Comparison of ENCODE assay signal across 8 cellular contexts in the genomic region with DNA sequence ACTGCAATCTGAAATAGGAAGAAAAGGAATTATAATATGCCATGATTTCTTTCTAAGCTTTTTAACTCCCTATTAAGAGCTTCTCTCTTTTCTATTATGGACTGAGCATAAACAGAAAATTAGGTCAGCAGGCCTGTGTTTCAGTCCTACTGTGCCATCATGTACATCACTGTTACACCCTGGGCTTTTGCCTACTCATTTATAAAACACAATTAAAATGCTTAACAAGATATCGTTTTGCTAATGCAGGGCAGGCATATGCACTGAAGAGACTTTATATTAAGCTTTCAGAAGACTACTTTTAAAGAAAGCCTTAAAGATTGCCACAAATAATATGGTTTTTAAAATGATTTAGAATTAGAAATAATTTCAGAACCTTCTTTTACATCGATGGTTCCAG. TPM values are rescaled to one million over a fixed set of nuclear protein-coding genes. Genes with fewer than 3 reads are reported as not detected.
DNase-seq lines count a peak whose midpoint lies in the region; ATAC-seq and TF ChIP-seq lines count a peak whose summit lies in the region.

No MANE protein-coding gene starts in this region.

- peak overlapping the region in 3 of 8 donors; percentile 5 to 99 (median 98) for H3K4me3 Mint-ChIP-seq in CD4-positive, alpha-beta memory T cell
- peak overlapping the region; percentile 98 for H3K4me3 Mint-ChIP-seq in neural progenitor cell

- CTCF ChIA-PET in CD4-positive, alpha-beta memory T cell (lab: Charles Lee; ENCODE audit: partially characterized antibody) = interaction anchor here (0.7 to 5.2 kb wide), 16 partner anchors 9 to 266 kb away, joined by 3 to 37 read pairs (median 4); a partner anchor contains a TSS

- no peaks in the 10 kb centered on the region for H3K9me3 ChIP-seq in CD4-positive, alpha-beta memory T cell (ENCODE audit: control insufficient read depth in 1 of 2, low read length in 2 of 2)
- H3K9me3 ChIP-seq in effector memory CD4-positive, alpha-beta T cell (ENCODE audit: control insufficient read depth, low read length) = no peaks in the 10 kb centered on the region
- H3K9me3 ChIP-seq in neural progenitor cell (ENCODE audit: low read depth) = no peaks in the 10 kb centered on the region

- no peaks in the 10 kb centered on the region for H4K20me1 ChIP-seq in neural progenitor cell (ENCODE audit: low read depth)

- H3K79me2 ChIP-seq in neural progenitor cell (ENCODE audit: low read depth) = peaks cover 13% of the 10 kb centered on the region

- H3K4me2 ChIP-seq in neural progenitor cell = peak overlapping the region; percentile 77

- H2AFZ ChIP-seq in neural progenitor cell (replicated peaks) = peak overlapping the region; percentile 91

- ATAC-seq in GM21619 (IDR thresholded peaks at IDR 0.05; ENCODE audit: unreplicated experiment) (no peak), GM19023 (IDR thresholded peaks at IDR 0.05; ENCODE audit: unreplicated experiment) (no peak)

- no peaks in the 10 kb centered on the region for H3K27me3 Mint-ChIP-seq in CD4-positive, alpha-beta memory T cell
- H3K27me3 Mint-ChIP-seq in neural progenitor cell (ENCODE audit: insufficient read depth, low read depth) = peaks cover 7% of the 10 kb centered on the region

- no peak for TF ChIP-seq CTCF in NB4 (IDR thresholded peaks at IDR 0.05; ENCODE audit: low read depth, low read length)
- TF ChIP-seq CTCF in neural progenitor cell (IDR thresholded peaks at IDR 0.05) = no peak

- peak overlapping the region; percentile 75 for H3K27ac ChIP-seq in CD4-positive, alpha-beta memory T cell (ENCODE audit: low read depth, low read length)
- peak overlapping the region; percentile 58 for H3K27ac ChIP-seq in effector memory CD4-positive, alpha-beta T cell (ENCODE audit: insufficient read depth, low read length, poor library complexity, severe bottlenecking)
- H3K27ac ChIP-seq in neural progenitor cell = no peak overlapping the region

- peak overlapping the region; percentile 38 to 100 (median 99) for H3K27ac Mint-ChIP-seq in CD4-positive, alpha-beta memory T cell
- no peak overlapping the region for H3K27ac Mint-ChIP-seq in neural progenitor cell

- peaks cover 2 to 4% of the 10 kb centered on the region in 2 donors for H3K36me3 Mint-ChIP-seq in CD4-positive, alpha-beta memory T cell
- H3K36me3 Mint-ChIP-seq in neural progenitor cell = peaks cover 3% of the 10 kb centered on the region

- H3F3A ChIP-seq in neural progenitor cell (ENCODE audit: low read depth) = peaks cover 23% of the 10 kb centered on the region

- TF ChIP-seq POLR2A in NB4 (IDR thresholded peaks at IDR 0.05; ENCODE audit: extremely low read depth, insufficient read length) = no peak

- no peaks in the 10 kb centered on the region for H3K9me3 Mint-ChIP-seq in CD4-positive, alpha-beta memory T cell
- H3K9me3 Mint-ChIP-seq in neural progenitor cell = peaks cover 2% of the 10 kb centered on the region

- H3K4me3 ChIP-seq in CD4-positive, alpha-beta memory T cell (ENCODE audit: low read length in 2 of 2) = no peak overlapping the region
- H3K4me3 ChIP-seq in NB4 (ENCODE audit: low read depth, low read length) (peak overlapping the region; percentile 51), neural progenitor cell (peak overlapping the region; percentile 46)
- peak overlapping the region; percentile 15 for H3K4me3 ChIP-seq in effector memory CD4-positive, alpha-beta T cell (ENCODE audit: insufficient read depth, low read depth, low read length, poor library complexity, severe bottlenecking)

- H3K27me3 ChIP-seq in CD4-positive, alpha-beta memory T cell (ENCODE audit: insufficient read depth, low read length) = no peaks in the 10 kb centered on the region
- H3K27me3 ChIP-seq in effector memory CD4-positive, alpha-beta T cell (replicated peaks; ENCODE audit: control insufficient read depth, insufficient read depth, low read length, poor library complexity, severe bottlenecking) = no peaks in the 10 kb centered on the region
- no peaks in the 10 kb centered on the region for H3K27me3 ChIP-seq in neural progenitor cell

- no peak for DNase-seq in CD4-positive, alpha-beta memory T cell
- DNase-seq in NB4 (ENCODE audit: low read depth) (no peak), neural progenitor cell (ENCODE audit: low spot score) (no peak), mesenteric fat pad (ENCODE audit: low spot score) (no peak), NCI-H128 (lab: John Stamatoyannopoulos, UW; ENCODE audit: unreplicated experiment) (no peak)
- DNase-seq in effector memory CD4-positive, alpha-beta T cell = no peak

- H3K4me1 ChIP-seq in CD4-positive, alpha-beta memory T cell (ENCODE audit: insufficient read depth, low read length) = peaks cover 19% of the 10 kb centered on the region
- peaks cover 14% of the 10 kb centered on the region for H3K4me1 ChIP-seq in effector memory CD4-positive, alpha-beta T cell (ENCODE audit: control insufficient read depth, insufficient read depth, low read length, poor library complexity, severe bottlenecking)
- peaks cover 14% of the 10 kb centered on the region for H3K4me1 ChIP-seq in neural progenitor cell

- H3K4me1 Mint-ChIP-seq in CD4-positive, alpha-beta memory T cell = peaks cover 11 to 22% (median 17%) of the 10 kb centered on the region in 4 donors
- peaks cover 17% of the 10 kb centered on the region for H3K4me1 Mint-ChIP-seq in neural progenitor cell

- no peaks in the 10 kb centered on the region for H3K36me3 ChIP-seq in CD4-positive, alpha-beta memory T cell (ENCODE audit: insufficient read depth, low read length)
- no peaks in the 10 kb centered on the region for H3K36me3 ChIP-seq in effector memory CD4-positive, alpha-beta T cell (ENCODE audit: control insufficient read depth, insufficient read depth, low read length)
- no peaks in the 10 kb centered on the region for H3K36me3 ChIP-seq in neural progenitor cell

- POLR2A ChIA-PET in CD4-positive, alpha-beta memory T cell (lab: Charles Lee; ENCODE audit: partially characterized antibody) = interaction anchor here (0.6 to 2.6 kb wide), 5 partner anchors 15 to 930 kb away, joined by 3 to 31 read pairs (median 4); a partner anchor contains a TSS

- H3K9ac ChIP-seq in neural progenitor cell = peak overlapping the region; percentile 7

- intact Hi-C loops in CD4-positive, alpha-beta memory T cell (cut with micrococcal nuclease) = loop anchor here (1.0 to 5.0 kb wide), 4 partner anchors 191 to 930 kb away; a partner anchor contains a TSS

RNA-seq across cellular contexts. Expression of a gene that starts 0.8 kb away (rescaled TPM):
- 1 to 10 TPM; 3.7 to 4.1 TPM for total RNA-seq in CD4-positive, alpha-beta memory T cell
- polyA plus RNA-seq in CD4-positive, alpha-beta memory T cell = 1 to 10 TPM; 1.7 to 2.0 TPM
- 5.9 and 7.7 TPM in 2 replicates for total RNA-seq in neural progenitor cell (ENCODE audit: low replicate concordance)
- total RNA-seq in mesenteric fat pad = 1.9 TPM

Comparison
In these comparisons a context has a peak if more than half of its experiments do, and no peak if none do; other contexts are left out.
1. H3K4me3 ChIP-seq: peak in NB4 (single experiment), effector memory CD4-positive, alpha-beta T cell (single experiment) and neural progenitor cell (single experiment); none in CD4-positive, alpha-beta memory T cell (0 of 2).